ENCODE assay signal across 8 cellular contexts in the genomic region with DNA sequence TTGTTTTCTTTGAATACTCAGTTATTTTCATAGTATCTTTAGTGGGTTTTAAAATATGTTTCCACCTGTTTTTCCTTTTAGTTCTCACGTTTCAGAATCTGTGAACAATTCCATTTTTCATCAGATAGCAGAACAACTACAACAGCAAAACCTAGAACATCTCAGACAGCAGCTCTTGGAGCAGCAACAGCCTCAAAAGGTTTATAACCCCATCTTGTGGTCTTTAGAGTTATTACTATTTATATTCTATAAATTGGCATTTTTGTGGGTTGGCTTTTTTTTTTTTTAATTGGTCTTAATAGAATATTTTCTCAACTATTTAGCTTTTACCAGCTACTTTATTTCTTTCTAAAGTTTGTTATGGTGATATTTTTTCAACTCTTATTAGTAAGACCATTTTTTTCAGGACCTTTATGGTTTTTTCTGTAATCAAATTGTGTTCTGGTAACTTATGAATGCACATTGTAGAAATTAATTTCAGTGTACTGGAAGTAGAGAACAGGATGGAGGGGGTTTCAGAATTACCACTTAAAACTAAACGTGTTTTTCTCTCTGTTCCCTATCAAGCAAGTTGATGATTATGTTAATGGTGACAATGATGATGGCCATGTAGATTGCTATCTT.
DNase-seq lines count a peak whose midpoint lies in the region; ATAC-seq lines count a peak whose summit lies in the region.

No MANE protein-coding gene starts in this region.

- intact Hi-C loops in activated CD4-positive, alpha-beta T cell treated with anti-CD3 and anti-CD28 coated beads, Interleukin-2, amount 10 ng/mL, durations not matched to agents 24 days and 14 days (cut with micrococcal nuclease) = loop anchor here (1.0 to 10.0 kb wide), 3 partner anchors 72 to 651 kb away; a partner anchor contains a TSS

- no peak overlapping the region for H3K4me3 Mint-ChIP-seq in T-cell
- no peak overlapping the region for H3K4me3 Mint-ChIP-seq in activated CD4-positive, alpha-beta T cell treated with anti-CD3 and anti-CD28 coated beads, Interleukin-2, amount 10 ng/mL, durations not matched to agents 24 days and 14 days

- peak; percentile 58 for DNase-seq in DMS 273 (lab: John Stamatoyannopoulos, UW; ENCODE audit: unreplicated experiment)
- no peak for DNase-seq in DMS 273 treated with DMSO at 0.1 percent for 48 hours (lab: John Stamatoyannopoulos, UW)
- DNase-seq in HuH-7 (ENCODE audit: low spot score) = peak; percentile 18
- peak in 2 of 34 experiments; percentile 3 for DNase-seq in T-cell
- peak; percentile 45 for DNase-seq in germinal center (ENCODE audit: low spot score)
- DNase-seq in superior temporal gyrus (ENCODE audit: extremely low spot score) = peak; percentile 72
- no peak for DNase-seq in activated CD4-positive, alpha-beta T cell treated with anti-CD3 and anti-CD28 coated beads, Interleukin-2, amount 10 ng/mL, durations not matched to agents 24 days and 14 days

- H3K27ac Mint-ChIP-seq in T-cell = no peak overlapping the region
- H3K27ac Mint-ChIP-seq in activated CD4-positive, alpha-beta T cell treated with anti-CD3 and anti-CD28 coated beads, Interleukin-2, amount 10 ng/mL, durations not matched to agents 24 days and 14 days = no peak overlapping the region

- H3K27me3 Mint-ChIP-seq in T-cell = no peaks in the 10 kb centered on the region
- no peaks in the 10 kb centered on the region for H3K27me3 Mint-ChIP-seq in activated CD4-positive, alpha-beta T cell treated with anti-CD3 and anti-CD28 coated beads, Interleukin-2, amount 10 ng/mL, durations not matched to agents 24 days and 14 days

- ATAC-seq in T-cell (replicated peaks in 1 of 4) (peak in 3 of 4 experiments; percentile 45 to 66 (median 62)), esophagus mucosa (no peak)

- H3K4me1 Mint-ChIP-seq in T-cell = peaks cover 0 to 2% (median 1%) of the 10 kb centered on the region in 3 donors
- H3K4me1 Mint-ChIP-seq in activated CD4-positive, alpha-beta T cell treated with anti-CD3 and anti-CD28 coated beads, Interleukin-2, amount 10 ng/mL, durations not matched to agents 24 days and 14 days = peaks cover 4% of the 10 kb centered on the region

- no peaks in the 10 kb centered on the region for H3K9me3 Mint-ChIP-seq in T-cell
- no peaks in the 10 kb centered on the region for H3K9me3 Mint-ChIP-seq in activated CD4-positive, alpha-beta T cell treated with anti-CD3 and anti-CD28 coated beads, Interleukin-2, amount 10 ng/mL, durations not matched to agents 24 days and 14 days

- POLR2A ChIA-PET in T-cell (lab: Charles Lee) = interaction anchor here in 1 of 2 donors (0.5 to 0.6 kb wide), 2 partner anchors 17 to 98 kb away, joined by 3 read pairs; no protein-coding TSS in a partner anchor

- peaks cover 43% of the 10 kb centered on the region for H3K36me3 Mint-ChIP-seq in T-cell
- peaks cover 36% of the 10 kb centered on the region for H3K36me3 Mint-ChIP-seq in activated CD4-positive, alpha-beta T cell treated with anti-CD3 and anti-CD28 coated beads, Interleukin-2, amount 10 ng/mL, durations not matched to agents 24 days and 14 days (ENCODE audit: low read depth)

- CTCF ChIA-PET in T-cell (lab: Charles Lee) = interaction anchor here (0.5 to 7.8 kb wide), 35 partner anchors 9 to 1475 kb away, joined by 3 to 224 read pairs (median 4); no protein-coding TSS in a partner anchor

Comparison
In these comparisons a context has a peak if more than half of its experiments do, and no peak if none do; other contexts are left out.
1. DNase-seq: peak in DMS 273 (single experiment), HuH-7 (single experiment), germinal center (single experiment) and superior temporal gyrus (single experiment); none in DMS 273 treated with DMSO at 0.1 percent for 48 hours (single experiment) and activated CD4-positive, alpha-beta T cell treated with anti-CD3 and anti-CD28 coated beads, Interleukin-2, amount 10 ng/mL, durations not matched to agents 24 days and 14 days (single experiment).